In the genomic region with DNA sequence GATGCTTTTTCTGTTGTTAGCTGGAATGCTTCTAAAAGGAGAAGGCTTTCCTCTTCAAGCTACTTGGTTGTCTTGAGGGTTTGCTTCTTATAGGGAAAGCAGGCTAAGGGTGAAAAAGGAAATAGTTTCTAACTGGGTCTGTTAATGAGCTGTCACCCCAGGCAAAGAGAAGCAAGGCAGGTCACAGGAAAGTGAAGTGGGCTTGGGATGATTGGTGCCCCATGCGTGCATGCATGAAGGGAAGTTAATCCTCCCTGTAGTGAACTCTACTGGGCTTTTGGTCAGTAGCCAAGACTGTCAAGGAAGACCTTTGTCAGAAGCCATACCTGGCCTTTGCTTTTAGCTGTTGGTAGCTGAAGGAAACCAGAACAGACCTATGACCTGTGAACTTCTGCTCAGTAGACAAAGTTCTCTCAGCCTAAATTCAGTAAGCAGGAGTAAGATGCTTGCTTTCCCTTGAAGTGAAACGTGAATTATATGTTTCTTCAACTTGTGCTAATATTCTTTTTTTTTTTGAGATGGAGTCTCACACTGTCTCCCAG, we compare ENCODE assay signal across 2 cellular contexts.
A peak's percentile ranks its signal among the peaks of the same experiment; 100 is the strongest.
TF ChIP-seq lines count a peak whose summit lies in the region.

No MANE protein-coding gene starts in this region.

TF ChIP-seq in HEK293, 187 proteins besides CTCF, POLR2A, EP300 and RAD21:
- TF ChIP-seq GFI1B (tag by site-specific recombination; IDR thresholded peaks at IDR 0.05) = no peak
- TF ChIP-seq ZNF747 (tag by site-specific recombination; IDR thresholded peaks at IDR 0.05) = no peak
- no peak for TF ChIP-seq ZNF10 (tag by site-specific recombination; IDR thresholded peaks at IDR 0.05)
- no peak for TF ChIP-seq ZNF521 (tag by site-specific recombination; IDR thresholded peaks at IDR 0.05)
- TF ChIP-seq ZBTB44 (tag by site-specific recombination; IDR thresholded peaks at IDR 0.05) = 0 out of 2 replicates have a peak, but pooled peaks have one; percentile 47
- TF ChIP-seq ZNF19 (tag by site-specific recombination; IDR thresholded peaks at IDR 0.05; ENCODE audit: low read depth) = no peak
- no peak for TF ChIP-seq ZNF341 (tag by site-specific recombination; IDR thresholded peaks at IDR 0.05; ENCODE audit: low read depth)
- TF ChIP-seq ZNF202 (tag by site-specific recombination; IDR thresholded peaks at IDR 0.05; ENCODE audit: borderline replicate concordance) = no peak
- TF ChIP-seq ZBTB11 (tag by site-specific recombination; conservative IDR thresholded peaks at IDR 0.05; ENCODE audit: low read depth) = no peak
- TF ChIP-seq, protein P1, sequence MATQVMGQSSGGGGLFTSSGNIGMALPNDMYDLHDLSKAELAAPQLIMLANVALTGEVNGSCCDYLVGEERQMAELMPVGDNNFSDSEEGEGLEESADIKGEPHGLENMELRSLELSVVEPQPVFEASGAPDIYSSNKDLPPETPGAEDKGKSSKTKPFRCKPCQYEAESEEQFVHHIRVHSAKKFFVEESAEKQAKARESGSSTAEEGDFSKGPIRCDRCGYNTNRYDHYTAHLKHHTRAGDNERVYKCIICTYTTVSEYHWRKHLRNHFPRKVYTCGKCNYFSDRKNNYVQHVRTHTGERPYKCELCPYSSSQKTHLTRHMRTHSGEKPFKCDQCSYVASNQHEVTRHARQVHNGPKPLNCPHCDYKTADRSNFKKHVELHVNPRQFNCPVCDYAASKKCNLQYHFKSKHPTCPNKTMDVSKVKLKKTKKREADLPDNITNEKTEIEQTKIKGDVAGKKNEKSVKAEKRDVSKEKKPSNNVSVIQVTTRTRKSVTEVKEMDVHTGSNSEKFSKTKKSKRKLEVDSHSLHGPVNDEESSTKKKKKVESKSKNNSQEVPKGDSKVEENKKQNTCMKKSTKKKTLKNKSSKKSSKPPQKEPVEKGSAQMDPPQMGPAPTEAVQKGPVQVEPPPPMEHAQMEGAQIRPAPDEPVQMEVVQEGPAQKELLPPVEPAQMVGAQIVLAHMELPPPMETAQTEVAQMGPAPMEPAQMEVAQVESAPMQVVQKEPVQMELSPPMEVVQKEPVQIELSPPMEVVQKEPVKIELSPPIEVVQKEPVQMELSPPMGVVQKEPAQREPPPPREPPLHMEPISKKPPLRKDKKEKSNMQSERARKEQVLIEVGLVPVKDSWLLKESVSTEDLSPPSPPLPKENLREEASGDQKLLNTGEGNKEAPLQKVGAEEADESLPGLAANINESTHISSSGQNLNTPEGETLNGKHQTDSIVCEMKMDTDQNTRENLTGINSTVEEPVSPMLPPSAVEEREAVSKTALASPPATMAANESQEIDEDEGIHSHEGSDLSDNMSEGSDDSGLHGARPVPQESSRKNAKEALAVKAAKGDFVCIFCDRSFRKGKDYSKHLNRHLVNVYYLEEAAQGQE (tag by site-specific recombination; IDR thresholded peaks at IDR 0.05) = no peak
- no peak for TF ChIP-seq ZBTB7A (tag by site-specific recombination; IDR thresholded peaks at IDR 0.05; ENCODE audit: low read depth)
- no peak for TF ChIP-seq ZNF211 (tag by site-specific recombination; IDR thresholded peaks at IDR 0.05; ENCODE audit: low read depth)
- peak; percentile 72 for TF ChIP-seq ZIC2 (tag by site-specific recombination; IDR thresholded peaks at IDR 0.05)

TF ChIP-seq in GM12878, 131 proteins besides CTCF, POLR2A, EP300 and RAD21:
- TF ChIP-seq EGR1 (IDR thresholded peaks at IDR 0.05; ENCODE audit: borderline replicate concordance in 1 of 2, low read depth in 2 of 2, low read length in 2 of 2) = no peak
- no peak for TF ChIP-seq JUNB (IDR thresholded peaks at IDR 0.05)
- TF ChIP-seq NFIC (IDR thresholded peaks at IDR 0.05; ENCODE audit: low read depth, low read length) = no peak
- TF ChIP-seq, protein P2, sequence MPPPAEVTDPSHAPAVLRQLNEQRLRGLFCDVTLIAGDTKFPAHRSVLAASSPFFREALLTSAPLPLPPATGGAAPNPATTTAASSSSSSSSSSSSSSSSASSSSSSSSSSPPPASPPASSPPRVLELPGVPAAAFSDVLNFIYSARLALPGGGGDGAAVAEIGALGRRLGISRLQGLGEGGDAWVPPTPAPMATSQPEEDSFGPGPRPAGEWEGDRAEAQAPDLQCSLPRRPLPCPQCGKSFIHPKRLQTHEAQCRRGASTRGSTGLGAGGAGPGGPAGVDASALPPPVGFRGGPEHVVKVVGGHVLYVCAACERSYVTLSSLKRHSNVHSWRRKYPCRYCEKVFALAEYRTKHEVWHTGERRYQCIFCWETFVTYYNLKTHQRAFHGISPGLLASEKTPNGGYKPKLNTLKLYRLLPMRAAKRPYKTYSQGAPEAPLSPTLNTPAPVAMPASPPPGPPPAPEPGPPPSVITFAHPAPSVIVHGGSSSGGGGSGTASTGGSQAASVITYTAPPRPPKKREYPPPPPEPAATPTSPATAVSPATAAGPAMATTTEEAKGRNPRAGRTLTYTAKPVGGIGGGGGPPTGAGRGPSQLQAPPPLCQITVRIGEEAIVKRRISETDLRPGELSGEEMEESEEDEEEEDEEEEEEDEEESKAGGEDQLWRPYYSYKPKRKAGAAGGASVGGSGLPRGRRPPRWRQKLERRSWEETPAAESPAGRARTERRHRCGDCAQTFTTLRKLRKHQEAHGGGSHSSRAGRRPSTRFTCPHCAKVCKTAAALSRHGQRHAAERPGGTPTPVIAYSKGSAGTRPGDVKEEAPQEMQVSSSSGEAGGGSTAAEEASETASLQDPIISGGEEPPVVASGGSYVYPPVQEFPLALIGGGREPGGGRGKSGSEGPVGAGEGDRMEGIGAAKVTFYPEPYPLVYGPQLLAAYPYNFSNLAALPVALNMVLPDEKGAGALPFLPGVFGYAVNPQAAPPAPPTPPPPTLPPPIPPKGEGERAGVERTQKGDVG (CRISPR knock-in tag; IDR thresholded peaks at IDR 0.05) = no peak
- TF ChIP-seq NR2C1 (IDR thresholded peaks at IDR 0.05) = no peak
- TF ChIP-seq NR2F1 (conservative IDR thresholded peaks at IDR 0.05) = no peak
- TF ChIP-seq, protein P3, sequence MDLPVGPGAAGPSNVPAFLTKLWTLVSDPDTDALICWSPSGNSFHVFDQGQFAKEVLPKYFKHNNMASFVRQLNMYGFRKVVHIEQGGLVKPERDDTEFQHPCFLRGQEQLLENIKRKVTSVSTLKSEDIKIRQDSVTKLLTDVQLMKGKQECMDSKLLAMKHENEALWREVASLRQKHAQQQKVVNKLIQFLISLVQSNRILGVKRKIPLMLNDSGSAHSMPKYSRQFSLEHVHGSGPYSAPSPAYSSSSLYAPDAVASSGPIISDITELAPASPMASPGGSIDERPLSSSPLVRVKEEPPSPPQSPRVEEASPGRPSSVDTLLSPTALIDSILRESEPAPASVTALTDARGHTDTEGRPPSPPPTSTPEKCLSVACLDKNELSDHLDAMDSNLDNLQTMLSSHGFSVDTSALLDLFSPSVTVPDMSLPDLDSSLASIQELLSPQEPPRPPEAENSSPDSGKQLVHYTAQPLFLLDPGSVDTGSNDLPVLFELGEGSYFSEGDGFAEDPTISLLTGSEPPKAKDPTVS (IDR thresholded peaks at IDR 0.05; ENCODE audit: low read depth, low read length) = no peak
- TF ChIP-seq ZNF217 (IDR thresholded peaks at IDR 0.05) = no peak
- TF ChIP-seq, protein P4, sequence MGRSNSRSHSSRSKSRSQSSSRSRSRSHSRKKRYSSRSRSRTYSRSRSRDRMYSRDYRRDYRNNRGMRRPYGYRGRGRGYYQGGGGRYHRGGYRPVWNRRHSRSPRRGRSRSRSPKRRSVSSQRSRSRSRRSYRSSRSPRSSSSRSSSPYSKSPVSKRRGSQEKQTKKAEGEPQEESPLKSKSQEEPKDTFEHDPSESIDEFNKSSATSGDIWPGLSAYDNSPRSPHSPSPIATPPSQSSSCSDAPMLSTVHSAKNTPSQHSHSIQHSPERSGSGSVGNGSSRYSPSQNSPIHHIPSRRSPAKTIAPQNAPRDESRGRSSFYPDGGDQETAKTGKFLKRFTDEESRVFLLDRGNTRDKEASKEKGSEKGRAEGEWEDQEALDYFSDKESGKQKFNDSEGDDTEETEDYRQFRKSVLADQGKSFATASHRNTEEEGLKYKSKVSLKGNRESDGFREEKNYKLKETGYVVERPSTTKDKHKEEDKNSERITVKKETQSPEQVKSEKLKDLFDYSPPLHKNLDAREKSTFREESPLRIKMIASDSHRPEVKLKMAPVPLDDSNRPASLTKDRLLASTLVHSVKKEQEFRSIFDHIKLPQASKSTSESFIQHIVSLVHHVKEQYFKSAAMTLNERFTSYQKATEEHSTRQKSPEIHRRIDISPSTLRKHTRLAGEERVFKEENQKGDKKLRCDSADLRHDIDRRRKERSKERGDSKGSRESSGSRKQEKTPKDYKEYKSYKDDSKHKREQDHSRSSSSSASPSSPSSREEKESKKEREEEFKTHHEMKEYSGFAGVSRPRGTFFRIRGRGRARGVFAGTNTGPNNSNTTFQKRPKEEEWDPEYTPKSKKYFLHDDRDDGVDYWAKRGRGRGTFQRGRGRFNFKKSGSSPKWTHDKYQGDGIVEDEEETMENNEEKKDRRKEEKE (IDR thresholded peaks at IDR 0.05) = no peak
- no peak for TF ChIP-seq CHD4 (IDR thresholded peaks at IDR 0.05)
- TF ChIP-seq ATF3 (IDR thresholded peaks at IDR 0.05; ENCODE audit: borderline replicate concordance, extremely low read depth, low read depth, low read length) = no peak
- no peak for TF ChIP-seq MYC (IDR thresholded peaks at IDR 0.05; ENCODE audit: insufficient read depth, insufficient read length, insufficient replicate concordance, low read length, severe bottlenecking)
- no peak for TF ChIP-seq E2F4 (IDR thresholded peaks at IDR 0.05; ENCODE audit: low read depth, low read length)
- TF ChIP-seq NR2C2 (IDR thresholded peaks at IDR 0.05; ENCODE audit: borderline replicate concordance, control insufficient read depth, insufficient read length, low read depth) = no peak
- TF ChIP-seq ZBTB40 (IDR thresholded peaks at IDR 0.05; ENCODE audit: borderline replicate concordance) = no peak
- TF ChIP-seq ESRRA (IDR thresholded peaks at IDR 0.05; ENCODE audit: low read length) = no peak
- no peak for TF ChIP-seq CBX3 (IDR thresholded peaks at IDR 0.05; ENCODE audit: borderline replicate concordance, low read depth)
